ENCODE assay signal across 15 cellular contexts in genomic region chr4:184150102-184150839, GRCh38.
"Had no signal": no experiment of that assay in that cellular context is flagged by ENCODE, and none has a peak within 500 bp of the region (broad histone marks: within the 10 kb centered on the region; RNA-seq: fewer than 3 reads in every experiment).

No MANE protein-coding gene starts in this region.

- DNase-seq: activated B cell treated with CpG ODN at 0.5 μM for 24 hours; activated CD4-positive, alpha-beta T cell treated with anti-CD3 and anti-CD28 coated beads, Interleukin-2, amount 10 ng/mL, durations not matched to agents 24 days and 14 days; activated CD8-positive, alpha-beta memory T cell treated with anti-CD3 and anti-CD28 coated beads for 24 hours; activated naive CD4-positive, alpha-beta T cell treated with anti-CD3 and anti-CD28 coated beads, Interleukin-2, amount 50 U/mL, for 16 hours; brain microvascular endothelial cell; dermis blood vessel endothelial cell; glutamatergic neuron; immature natural killer cell; left cardiac atrium; stimulated activated CD4-positive, alpha-beta T cell treated with anti-CD3 and anti-CD28 coated beads, Interleukin-1b, Interleukin-23, amount 100 ng/mL, for 48 hours; stimulated activated naive B cell treated with anti-CD40 and anti-IgM and Interleukin-4, amounts not matched to agents 10 μg/mL and 1 μg/mL and 100 μg/mL, for 72 hours had no signal

- H3K36me3 ChIP-seq: brain microvascular endothelial cell, esophagus muscularis mucosa, neural progenitor cell, suprapubic skin had no signal

- H3K4me2 ChIP-seq: neural progenitor cell had no signal

- H3K9me3 ChIP-seq: esophagus muscularis mucosa, suprapubic skin had no signal

- ATAC-seq: left cardiac atrium; stimulated activated naive B cell treated with anti-CD40 and anti-IgM and Interleukin-4, amounts not matched to agents 10 μg/mL and 1 μg/mL and 100 μg/mL, for 72 hours had no signal

- H2AFZ ChIP-seq: neural progenitor cell, parathyroid adenoma had no signal

- H3K27ac ChIP-seq: brain microvascular endothelial cell, neural progenitor cell, parathyroid adenoma, suprapubic skin had no signal

- H3K79me2 ChIP-seq: parathyroid adenoma had no signal

- H3K4me3 ChIP-seq: esophagus muscularis mucosa, neural progenitor cell, suprapubic skin had no signal

- H3K27me3 ChIP-seq: brain microvascular endothelial cell, esophagus muscularis mucosa, neural progenitor cell, suprapubic skin had no signal

- H3K4me1 ChIP-seq: neural progenitor cell had no signal

- H3K9ac ChIP-seq: neural progenitor cell, parathyroid adenoma had no signal
